In genomic region chr15:45083223-45083622, GRCh38 we compare ENCODE assay signal across 21 cellular contexts. TPM values are rescaled to one million over a fixed set of nuclear protein-coding genes. Genes with fewer than 3 reads are reported as not detected.
"Had no signal": no experiment of that assay in that cellular context is flagged by ENCODE, and none has a peak within 500 bp of the region (broad histone marks: within the 10 kb centered on the region; RNA-seq: fewer than 3 reads in every experiment).

No MANE protein-coding gene starts in this region.

- H3K9me3 ChIP-seq: esophagus muscularis mucosa, psoas muscle, suprapubic skin, transverse colon, uterus had no signal

- DNase-seq: activated CD4-positive, alpha-beta T cell treated with anti-CD3 and anti-CD28 coated beads, Interleukin-2, amount 10 ng/mL, durations not matched to agents 24 days and 14 days; activated CD4-positive, CD25-positive, alpha-beta regulatory T cell; activated CD8-positive, alpha-beta memory T cell treated with anti-CD3 and anti-CD28 coated beads, Interleukin-2, amount 50 U/mL, for 4 hours; activated naive CD4-positive, alpha-beta T cell treated with anti-CD3 and anti-CD28 coated beads for 36 hours; activated T-cell treated with anti-CD3 and anti-CD28 coated beads, Interleukin-2, amount 50 U/mL, for 4 hours; anterior cingulate cortex; cerebellar nuclear complex; effector CD8-positive, alpha-beta T cell; psoas muscle; right cardiac atrium; stimulated activated naive CD8-positive, alpha-beta T cell treated with anti-CD3 and anti-CD28 coated beads, Interleukin-15, Interleukin-2, amounts not matched to agents 100 U/mL and 50 U/mL, for 24 hours; T-helper 1 cell; T-helper 9 cell; transverse colon; uterus had no signal

- H3K36me3 ChIP-seq: esophagus muscularis mucosa, suprapubic skin, transverse colon, uterus had no signal

- H3K4me1 ChIP-seq: psoas muscle, transverse colon, uterus had no signal

- H3K27ac ChIP-seq: esophagus muscularis mucosa, psoas muscle, skin epidermis, suprapubic skin, transverse colon, uterus had no signal

- H3K27me3 ChIP-seq: suprapubic skin, uterus had no signal

- ATAC-seq: activated T-cell treated with anti-CD3 and anti-CD28 coated beads, Interleukin-2, amount 50 U/mL, for 4 hours; psoas muscle; right cardiac atrium; stimulated activated naive CD8-positive, alpha-beta T cell treated with anti-CD3 and anti-CD28 coated beads, Interleukin-15, Interleukin-2, amounts not matched to agents 100 U/mL and 50 U/mL, for 24 hours had no signal

- H3K4me3 ChIP-seq: esophagus muscularis mucosa, psoas muscle, skin epidermis, suprapubic skin, transverse colon, uterus had no signal

RNA-seq across cellular contexts. Expression of gene DUOX2, which starts 30.7 kb away (rescaled TPM):
- total RNA-seq: activated CD4-positive, alpha-beta T cell treated with anti-CD3 and anti-CD28 coated beads, Interleukin-2, amount 10 ng/mL, durations not matched to agents 24 days and 14 days; activated naive CD4-positive, alpha-beta T cell treated with anti-CD3 and anti-CD28 coated beads for 36 hours; lung microvascular endothelial cell; osteocyte had no signal

RNA-seq across cellular contexts. Expression of gene DUOXA2, which starts 30.9 kb away (rescaled TPM):
- total RNA-seq: activated CD4-positive, alpha-beta T cell treated with anti-CD3 and anti-CD28 coated beads, Interleukin-2, amount 10 ng/mL, durations not matched to agents 24 days and 14 days; activated naive CD4-positive, alpha-beta T cell treated with anti-CD3 and anti-CD28 coated beads for 36 hours; activated T-cell treated with anti-CD3 and anti-CD28 coated beads, Interleukin-2, amount 50 U/mL, for 4 hours; lung microvascular endothelial cell; neural crest cell; osteocyte; psoas muscle; right cardiac atrium; suprapubic skin; uterus had no signal

RNA-seq across cellular contexts. Expression of gene DUOXA1, which starts 46.5 kb away (rescaled TPM):
- total RNA-seq: activated CD4-positive, alpha-beta T cell treated with anti-CD3 and anti-CD28 coated beads, Interleukin-2, amount 10 ng/mL, durations not matched to agents 24 days and 14 days; activated naive CD4-positive, alpha-beta T cell treated with anti-CD3 and anti-CD28 coated beads for 36 hours; lung microvascular endothelial cell; neural crest cell; osteocyte had no signal

RNA-seq across cellular contexts. Expression of gene DUOX1, which starts 46.6 kb away (rescaled TPM):
- total RNA-seq: lung microvascular endothelial cell, neural crest cell, osteocyte had no signal
